9 cellular contexts compared by ENCODE assay signal in genomic region chr1:36321119-36321951, GRCh38.
DNase-seq lines count a peak whose midpoint lies in the region; ATAC-seq and TF ChIP-seq lines count a peak whose summit lies in the region.
"Had no signal": no experiment of that assay in that cellular context is flagged by ENCODE, and none has a peak within 500 bp of the region (broad histone marks: within the 10 kb centered on the region; RNA-seq: fewer than 3 reads in every experiment).

No MANE protein-coding gene starts in this region.

- no peaks in the 10 kb centered on the region for H3K9me3 ChIP-seq in iPS-20b (ENCODE audit: insufficient read depth, low read depth, low read length)

- H3K9ac ChIP-seq in iPS-20b (ENCODE audit: low read depth, low read length) = peak overlapping the region; percentile 64; the same call in 1 of the 2 replicates

- TF ChIP-seq CTCF in AG09319 (IDR thresholded peaks at IDR 0.05; ENCODE audit: low read depth, low read length) (no peak), astrocyte of the cerebellum (IDR thresholded peaks at IDR 0.05; ENCODE audit: low read depth, low read length, missing control alignments) (no peak)

- no peak overlapping the region for H3K27ac ChIP-seq in iPS-20b (ENCODE audit: low read length)
- H3K27ac ChIP-seq: epithelial cell of prostate had no signal

- DNase-seq in AG09319 (ENCODE audit: extremely low read depth, low read depth) = peak; percentile 92
- peak; percentile 49 for DNase-seq in HS-5 (ENCODE audit: low read depth)
- peak; percentile 54 for DNase-seq in astrocyte of the cerebellum (ENCODE audit: low read depth)
- peak; percentile 37 for DNase-seq in stimulated activated CD4-positive, alpha-beta T cell treated with anti-CD3 and anti-CD28 coated beads, Interleukin-4, amount 100 ng/mL, for 24 hours
- no peak for DNase-seq in DMS114 treated with DMSO at 0.1 percent for 48 hours (lab: John Stamatoyannopoulos, UW; ENCODE audit: unreplicated experiment)
- no peak for DNase-seq in HuH-7.5 (ENCODE audit: low spot score)

- no peak for ATAC-seq in GM18909 (IDR thresholded peaks at IDR 0.05; ENCODE audit: poor library complexity, unreplicated experiment)

- H3K4me1 ChIP-seq in iPS-20b (ENCODE audit: insufficient read depth, low read length) = peaks cover 12% of the 10 kb centered on the region

- in situ Hi-C loops in astrocyte of the cerebellum (cut with HindIII; ENCODE audit: low sequenced_read_pairs) = no loop called here

- H3K4me3 ChIP-seq in astrocyte of the cerebellum (ENCODE audit: low read depth, low read length) = peak overlapping the region; percentile 86
- peak overlapping the region; percentile 74 for H3K4me3 ChIP-seq in iPS-20b (ENCODE audit: low read length)

- H3K27me3 ChIP-seq in iPS-20b (ENCODE audit: insufficient read depth, low read length) = peaks cover 55% of the 10 kb centered on the region

- no peaks in the 10 kb centered on the region for H3K36me3 ChIP-seq in iPS-20b (ENCODE audit: insufficient read depth, low read depth, low read length)

Comparison
In these comparisons a context has a peak if more than half of its experiments do, and no peak if none do; other contexts are left out.
1. DNase-seq: peak in AG09319 (single experiment), HS-5 (single experiment), astrocyte of the cerebellum (single experiment) and stimulated activated CD4-positive, alpha-beta T cell treated with anti-CD3 and anti-CD28 coated beads, Interleukin-4, amount 100 ng/mL, for 24 hours (single experiment); none in DMS114 treated with DMSO at 0.1 percent for 48 hours (single experiment) and HuH-7.5 (single experiment).